ENCODE assay signal across 1 cellular context in genomic region chr3:48130321-48130881, GRCh38.
TF ChIP-seq lines count a peak whose summit lies in the region.

No MANE protein-coding gene starts in this region.

TF ChIP-seq in SK-N-SH, 30 proteins besides CTCF, POLR2A, EP300 and RAD21 (continued from another document):
- TF ChIP-seq IRF3 (IDR thresholded peaks at IDR 0.05; ENCODE audit: low read depth, low read length) (no peak), POLR2AphosphoS5 (IDR thresholded peaks at IDR 0.05; ENCODE audit: low read depth, low read length) (no peak), MEF2A (IDR thresholded peaks at IDR 0.05; ENCODE audit: borderline replicate concordance, low read depth) (no peak), RCOR1 (IDR thresholded peaks at IDR 0.05; ENCODE audit: low read length) (no peak), EZH2phosphoT487 (IDR thresholded peaks at IDR 0.05; ENCODE audit: borderline replicate concordance, low read depth) (no peak), TAF1 (IDR thresholded peaks at IDR 0.05; ENCODE audit: borderline replicate concordance, low read depth, low read length) (no peak), MXI1 (IDR thresholded peaks at IDR 0.05; ENCODE audit: low read depth, low read length) (no peak), RFX5 (IDR thresholded peaks at IDR 0.05; ENCODE audit: low read length) (no peak), FOSL2 (IDR thresholded peaks at IDR 0.05; ENCODE audit: borderline replicate concordance, low read depth) (no peak), SIN3A (IDR thresholded peaks at IDR 0.05; ENCODE audit: borderline replicate concordance, low read depth, low read length) (no peak), FOXM1 (IDR thresholded peaks at IDR 0.05; ENCODE audit: low read depth) (no peak)
- TF ChIP-seq, protein P1, sequence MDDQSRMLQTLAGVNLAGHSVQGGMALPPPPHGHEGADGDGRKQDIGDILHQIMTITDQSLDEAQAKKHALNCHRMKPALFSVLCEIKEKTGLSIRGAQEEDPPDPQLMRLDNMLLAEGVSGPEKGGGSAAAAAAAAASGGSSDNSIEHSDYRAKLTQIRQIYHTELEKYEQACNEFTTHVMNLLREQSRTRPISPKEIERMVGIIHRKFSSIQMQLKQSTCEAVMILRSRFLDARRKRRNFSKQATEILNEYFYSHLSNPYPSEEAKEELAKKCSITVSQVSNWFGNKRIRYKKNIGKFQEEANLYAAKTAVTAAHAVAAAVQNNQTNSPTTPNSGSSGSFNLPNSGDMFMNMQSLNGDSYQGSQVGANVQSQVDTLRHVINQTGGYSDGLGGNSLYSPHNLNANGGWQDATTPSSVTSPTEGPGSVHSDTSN (IDR thresholded peaks at IDR 0.05): no peak
